Comparison of ENCODE assay signal across 21 cellular contexts in the genomic region with DNA sequence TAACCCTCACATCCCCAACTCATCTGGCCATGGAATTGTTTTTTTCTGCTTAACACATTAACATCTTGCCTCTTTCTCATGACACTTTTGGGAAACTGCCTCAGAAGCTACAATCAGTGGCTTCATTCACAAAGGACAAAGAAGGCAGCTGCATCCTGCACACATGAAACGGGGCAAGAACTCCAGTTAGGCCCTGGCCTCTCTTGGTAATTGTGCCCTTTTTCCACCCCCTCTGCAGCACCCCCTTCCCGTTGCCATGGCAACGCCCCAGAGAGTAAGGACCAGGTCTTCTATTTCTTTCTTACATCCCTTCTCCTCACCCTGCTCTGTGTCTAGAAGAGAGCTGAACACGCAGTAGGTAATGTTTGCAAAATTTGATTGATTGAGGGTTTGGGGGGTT.
"Had no signal": no experiment of that assay in that cellular context is flagged by ENCODE, and none has a peak within 500 bp of the region (broad histone marks: within the 10 kb centered on the region; RNA-seq: fewer than 3 reads in every experiment).

No MANE protein-coding gene starts in this region.

- DNase-seq: activated CD4-positive, alpha-beta T cell treated with anti-CD3 and anti-CD28 coated beads, Interleukin-2, amount 10 ng/mL, durations not matched to agents 24 days and 14 days; activated CD4-positive, CD25-positive, alpha-beta regulatory T cell; activated CD8-positive, alpha-beta memory T cell treated with anti-CD3 and anti-CD28 coated beads, Interleukin-2, amount 50 U/mL, for 4 hours; activated CD8-positive, alpha-beta T cell treated with anti-CD3 and anti-CD28 coated beads, Interleukin-2, amount 10 ng/mL, durations not matched to agents 7 days and 5 days; activated gamma-delta T cell treated with Interleukin-2 at 50 U/mL for 16 hours; amniotic stem cell; body of pancreas; cortex of kidney; effector memory CD4-positive, alpha-beta T cell; foreskin melanocyte; heart left ventricle; left colon; naive B cell; stimulated activated CD4-positive, alpha-beta T cell treated with anti-CD3 and anti-CD28 coated beads, Interleukin-15, amount 100 ng/mL, for 24 hours; stimulated activated CD4-positive, alpha-beta T cell treated with anti-CD3 and anti-CD28 coated beads, Interleukin-4, amount 100 ng/mL, for 1 hour; stimulated activated naive B cell treated with anti-CD40 and anti-IgM and Interleukin-4, amounts not matched to agents 10 μg/mL and 1 μg/mL and 100 μg/mL, for 72 hours; trophoblast cell had no signal

- H3K27me3 ChIP-seq: body of pancreas, heart left ventricle, neutrophil, right atrium auricular region had no signal

- H3K4me3 ChIP-seq: body of pancreas, heart left ventricle, right atrium auricular region, skin epidermis had no signal

- H3K27ac ChIP-seq: body of pancreas, epithelial cell of prostate, heart left ventricle, neutrophil, right atrium auricular region, skin epidermis had no signal
